In the genomic region with DNA sequence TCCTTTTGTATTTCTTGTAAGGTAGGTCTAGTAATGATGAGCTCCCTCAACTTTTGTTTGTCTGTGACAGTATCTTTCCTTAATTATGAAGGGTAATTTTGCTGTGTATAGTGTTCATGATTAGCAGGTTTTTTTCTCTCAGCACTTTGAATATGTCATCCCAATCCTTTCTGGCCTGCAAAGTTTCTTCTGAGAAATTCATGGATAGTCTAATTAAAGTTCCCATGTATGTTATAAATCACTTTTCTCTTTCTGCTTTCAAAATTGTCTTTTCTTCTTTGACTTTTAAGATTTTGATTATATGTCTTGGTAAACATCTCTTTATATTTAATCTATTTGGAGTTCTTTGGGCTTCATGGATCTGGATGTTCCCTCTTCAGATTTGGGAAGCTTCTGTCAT, we compare ENCODE assay signal across 10 cellular contexts.
"Had no signal": no experiment of that assay in that cellular context is flagged by ENCODE, and none has a peak within 500 bp of the region (broad histone marks: within the 10 kb centered on the region; RNA-seq: fewer than 3 reads in every experiment).

No MANE protein-coding gene starts in this region.

- ATAC-seq: GM23338 had no signal

- H2AFZ ChIP-seq: GM23248, GM23338 had no signal

- FAIRE-seq: H1, H54 had no signal

- DNase-seq: GM23248, GOT3, H7, H9, HCEC 1CT, HFFc6 had no signal

- H3K4me1 Mint-ChIP-seq: GM23338 had no signal

- H3K27ac ChIP-seq: GM23248 had no signal

- H3K9me3 ChIP-seq: HAP-1 had no signal

- H3K4me1 ChIP-seq: HAP-1 had no signal

- H3K27ac Mint-ChIP-seq: GM23338, H9, HFFc6 had no signal

- H3K4me3 Mint-ChIP-seq: GM23338, H9, HFFc6 had no signal

- H3K36me3 ChIP-seq: HAP-1 had no signal

- H3K4me3 ChIP-seq: GM23248, GM23338, HAP-1 had no signal

- H3K9ac ChIP-seq: GM23248 had no signal

- H3K4me2 ChIP-seq: GM23338 had no signal
